In genomic region chr2:74921236-74921736, GRCh38 we compare ENCODE assay signal across 28 cellular contexts. TPM values are rescaled to one million over a fixed set of nuclear protein-coding genes. Genes with fewer than 3 reads are reported as not detected.
DNase-seq lines count a peak whose midpoint lies in the region; ATAC-seq, FAIRE-seq and TF ChIP-seq lines count a peak whose summit lies in the region.
"Had no signal": no experiment of that assay in that cellular context is flagged by ENCODE, and none has a peak within 500 bp of the region (broad histone marks: within the 10 kb centered on the region; RNA-seq: fewer than 3 reads in every experiment).

No MANE protein-coding gene starts in this region.

- H3K4me1 ChIP-seq in Loucy (ENCODE audit: insufficient read depth, low read length, poor library complexity, severe bottlenecking) (peaks cover 18% of the 10 kb centered on the region), K562 (replicated peaks in 1 of 2; ENCODE audit: control insufficient read depth in 2 of 2, insufficient read depth in 2 of 2, low read length in 2 of 2) (peaks cover 4 to 6% of the 10 kb centered on the region in 2 experiments; a peak in 2 of 5 replicates), trophoblast cell (ENCODE audit: control insufficient read depth in 1 of 2, insufficient read depth in 2 of 2, low read length in 2 of 2) (peaks cover 12 to 14% of the 10 kb centered on the region in 2 experiments)
- H3K4me1 ChIP-seq: foreskin keratinocyte had no signal

- intact Hi-C loops in K562 (cut with micrococcal nuclease): loop anchor here (2.0 to 5.0 kb wide), 3 partner anchors 62 to 484 kb away; no protein-coding TSS in a partner anchor

- H4K91ac ChIP-seq in trophoblast cell (ENCODE audit: low read depth, low read length): peak overlapping the region; percentile 48

- TF ChIP-seq RAD21 in K562 (CRISPR knock-in tag; conservative IDR thresholded peaks at IDR 0.05 in 1 of 2, IDR thresholded peaks at IDR 0.05 in 1 of 2): no peak

- H3K79me2 ChIP-seq in Loucy (ENCODE audit: insufficient read depth, low read length) (no peaks in the 10 kb centered on the region), K562 (ENCODE audit: control insufficient read depth, insufficient read depth, low read length) (no peaks in the 10 kb centered on the region), trophoblast cell (ENCODE audit: control insufficient read depth, insufficient read depth, low read length, poor library complexity) (peaks cover 2% of the 10 kb centered on the region)
- H3K79me2 ChIP-seq: hepatocyte had no signal

- BruUV-seq in K562 (replicated peaks; lab: Mats Ljungman, UMichigan): no TSS peak

- no peak overlapping the region for H2BK120ac ChIP-seq in trophoblast cell (ENCODE audit: insufficient read depth, low read length, poor library complexity)

- H3K9me2 ChIP-seq in Loucy (replicated peaks; ENCODE audit: low read depth, low read length): no peaks in the 10 kb centered on the region

- no peak for FAIRE-seq in K562 (lab: Jason Lieb, UNC)

- no peak overlapping the region for H3K14ac ChIP-seq in trophoblast cell (ENCODE audit: low read length)

- ATAC-seq in K562: peak; percentile 15; the same call in 1 of the 3 replicates
- no peak for ATAC-seq in activated CD4-positive, CD25-positive, alpha-beta regulatory T cell treated with anti-CD3 and anti-CD28 coated beads, Interleukin-2, amount 50 U/mL, for 24 hours
- ATAC-seq: activated naive CD8-positive, alpha-beta T cell treated with anti-CD3 and anti-CD28 coated beads, Interleukin-2, amount 50 U/mL, for 24 hours; activated T-cell treated with anti-CD3 and anti-CD28 coated beads, Interleukin-2, amount 50 U/mL, for 72 hours; effector memory CD8-positive, alpha-beta T cell; foreskin keratinocyte; lower lobe of right lung; naive thymus-derived CD8-positive, alpha-beta T cell; stimulated activated effector memory CD8-positive, alpha-beta T cell treated with anti-CD3 and anti-CD28 coated beads, Interleukin-12 subunit alpha, Interleukin-12 subunit beta, amount 100 ng/mL, for 72 hours had no signal

- no peak overlapping the region for H4K12ac ChIP-seq in trophoblast cell (ENCODE audit: low read depth, low read length)

- no peak overlapping the region for H3K23ac ChIP-seq in trophoblast cell (ENCODE audit: low read length)

- no peaks in the 10 kb centered on the region for H3K9me1 ChIP-seq in K562 (ENCODE audit: control insufficient read depth, insufficient read depth, low read length)

- no peak overlapping the region for H3K4me2 ChIP-seq in Loucy (ENCODE audit: low read depth, low read length, poor library complexity, severe bottlenecking)
- H3K4me2 ChIP-seq in K562 (ENCODE audit: insufficient read depth, low read length): no peak overlapping the region
- H3K4me2 ChIP-seq in trophoblast cell (ENCODE audit: low read length): no peak overlapping the region
- H3K4me2 ChIP-seq: hepatocyte had no signal

- no peak overlapping the region for H2BK5ac ChIP-seq in trophoblast cell (ENCODE audit: low read depth, low read length, poor library complexity)

- H4K20me1 ChIP-seq in Loucy (ENCODE audit: insufficient read depth, low read length, poor library complexity, severe bottlenecking) (no peaks in the 10 kb centered on the region), K562 (replicated peaks; ENCODE audit: control insufficient read depth, insufficient read depth, low read length) (no peaks in the 10 kb centered on the region)

- H3K9me3 ChIP-seq in Loucy (ENCODE audit: insufficient read depth, low read depth, low read length) (no peaks in the 10 kb centered on the region), K562 (replicated peaks; ENCODE audit: control insufficient read depth, insufficient read depth, low read depth, low read length) (no peaks in the 10 kb centered on the region), trophoblast cell (ENCODE audit: insufficient read depth, low read depth, low read length) (peaks cover 1% of the 10 kb centered on the region)
- H3K9me3 ChIP-seq: lower lobe of right lung, upper lobe of left lung had no signal

- H3K27me3 ChIP-seq in Loucy (ENCODE audit: insufficient read depth, low read length, poor library complexity, severe bottlenecking) (no peaks in the 10 kb centered on the region), K562 (ENCODE audit: control insufficient read depth in 2 of 2, insufficient read depth in 2 of 2, low read length in 2 of 2) (peaks cover 3 to 33% of the 10 kb centered on the region in 2 experiments; a peak in 4 of 5 replicates), trophoblast cell (ENCODE audit: insufficient read depth, low read length) (no peaks in the 10 kb centered on the region)
- H3K27me3 ChIP-seq: foreskin keratinocyte, hepatocyte, upper lobe of left lung had no signal

- POLR2A ChIA-PET in K562 (lab: Yijun Ruan, JAX): interaction anchor here (0.5 kb wide), 1 partner anchor 423 kb away, joined by 3 read pairs; no protein-coding TSS in a partner anchor

- in situ Hi-C loops in K562 (cut with MboI): no loop called here

- no peak overlapping the region for H4K8ac ChIP-seq in trophoblast cell (ENCODE audit: low read depth, low read length)

- H2BK12ac ChIP-seq in trophoblast cell (ENCODE audit: low read length): no peak overlapping the region

- no peak for TF ChIP-seq POLR2A in K562 (conservative IDR thresholded peaks at IDR 0.05)

- no peak overlapping the region for H3K4ac ChIP-seq in trophoblast cell (ENCODE audit: low read depth, low read length)

- H3K79me1 ChIP-seq in trophoblast cell (ENCODE audit: low read length): peaks cover 7% of the 10 kb centered on the region

- DNase-seq in DMS 273 (lab: John Stamatoyannopoulos, UW; ENCODE audit: unreplicated experiment) (peak; percentile 27), DMS 273 treated with DMSO at 0.1 percent for 48 hours (lab: John Stamatoyannopoulos, UW) (no peak), K562 (ENCODE audit: extremely low read depth in 1 of 4, low spot score in 3 of 4) (no peak), trophoblast cell (no peak), HPDE6-E6E7 (ENCODE audit: extremely low spot score) (no peak), hepatic stellate cell (ENCODE audit: low spot score) (no peak)
- DNase-seq: activated B cell treated with CpG ODN at 0.5 μM for 24 hours; activated CD4-positive, alpha-beta T cell treated with anti-CD3 and anti-CD28 coated beads, Interleukin-2, amount 50 U/mL, for 4 hours; activated naive CD8-positive, alpha-beta T cell treated with anti-CD3 and anti-CD28 coated beads, Interleukin-2, amount 50 U/mL, for 24 hours; activated T-cell treated with anti-CD3 and anti-CD28 coated beads, Interleukin-2, amount 50 U/mL, for 72 hours; central memory CD4-positive, alpha-beta T cell; COR-L47; DMS79 treated with DMSO at 0.1 percent for 48 hours; effector memory CD8-positive, alpha-beta T cell; foreskin keratinocyte; GM23248; Karpas-422; lower lobe of right lung; naive thymus-derived CD8-positive, alpha-beta T cell; NCI-H1092 treated with DMSO at 0.1 percent for 48 hours; NCI-H187; upper lobe of left lung had no signal

- H3K9ac ChIP-seq in Loucy (ENCODE audit: low read depth, low read length, poor library complexity, severe bottlenecking) (no peak overlapping the region), K562 (ENCODE audit: insufficient read depth in 1 of 2, low read depth in 2 of 2, low read length in 2 of 2) (no peak overlapping the region), trophoblast cell (ENCODE audit: low read length) (no peak overlapping the region)
- H3K9ac ChIP-seq: GM23248 had no signal

- H3K4me3 ChIP-seq in Loucy (ENCODE audit: low read length, poor library complexity, severe bottlenecking) (no peak overlapping the region), K562 (no peak overlapping the region), trophoblast cell (ENCODE audit: low read depth, low read length) (no peak overlapping the region)
- H3K4me3 ChIP-seq: GM23248, hepatocyte, lower lobe of right lung, upper lobe of left lung had no signal

- no peak overlapping the region for H3K27ac ChIP-seq in K562 (ENCODE audit: extremely low read depth, low read depth, low read length)
- no peak overlapping the region for H3K27ac ChIP-seq in trophoblast cell (ENCODE audit: low read depth, low read length)
- H3K27ac ChIP-seq: 22Rv1, C4-2B, foreskin keratinocyte, GM23248, hepatocyte, lower lobe of right lung, upper lobe of left lung had no signal

- H3K36me3 ChIP-seq in Loucy (ENCODE audit: insufficient read depth, low read length) (no peaks in the 10 kb centered on the region), K562 (ENCODE audit: control insufficient read depth, insufficient read depth, low read length) (no peaks in the 10 kb centered on the region), trophoblast cell (ENCODE audit: control insufficient read depth in 1 of 2, insufficient read depth in 2 of 2, low read length in 2 of 2) (no peaks in the 10 kb centered on the region)
- H3K36me3 ChIP-seq: lower lobe of right lung, upper lobe of left lung had no signal

- WGBS in K562 (ENCODE audit: insufficient coverage, low coverage, missing lambda C conversion rate): 5% methylated on average over 2 of the region's 2 CpGs
- WGBS in trophoblast cell (ENCODE audit: extremely low coverage, insufficient coverage, insufficient read length): no CpG with 5 or more reads among the region's 2 CpGs

- H2AK5ac ChIP-seq in trophoblast cell (ENCODE audit: low read length): peak overlapping the region; percentile 51

- TF ChIP-seq CTCF in Loucy (conservative IDR thresholded peaks at IDR 0.05; ENCODE audit: low read length) (0 out of 2 replicates have a peak, but pooled peaks have one; percentile 19), K562 (IDR thresholded peaks at IDR 0.05 in 2 of 3, conservative IDR thresholded peaks at IDR 0.05 in 1 of 3; ENCODE audit: insufficient read depth in 2 of 3, low read depth in 1 of 3, low read length in 3 of 3) (0 out of 6 replicates have a peak, but pooled peaks of 1 of the 3 experiments have one; percentile 2)

- no peaks in the 10 kb centered on the region for H3F3A ChIP-seq in Loucy (ENCODE audit: low read depth)

- H3K18ac ChIP-seq in trophoblast cell (ENCODE audit: low read length): no peak overlapping the region

- CTCF ChIA-PET in K562 (lab: Yijun Ruan, JAX; ENCODE audit: low intra/inter-chr PET ratio): no interaction called here

- no peak for TF ChIP-seq EP300 in K562 (IDR thresholded peaks at IDR 0.05; ENCODE audit: low read length)

- no peak overlapping the region for H2AFZ ChIP-seq in Loucy (ENCODE audit: low read length)
- no peak overlapping the region for H2AFZ ChIP-seq in K562 (ENCODE audit: low read depth, low read length)
- H2AFZ ChIP-seq in trophoblast cell (ENCODE audit: insufficient read depth, low read length, poor library complexity): no peak overlapping the region
- H2AFZ ChIP-seq: GM23248, hepatocyte had no signal

RNA-seq across cellular contexts. Expression of gene POLE4, which starts 37.2 kb away (rescaled TPM):
- total RNA-seq in K562 (2011; cell fraction: chromatin; rRNA removed; ENCODE audit: low replicate concordance): 11.4 and 20.9 TPM in 2 replicates
- 8.0 and 10.5 TPM in 2 replicates for total RNA-seq in K562 (2011; cell fraction: nucleolus; rRNA removed)
- 19.5 and 32.4 TPM in 2 replicates for total RNA-seq in K562 (2011; cell fraction: nucleoplasm; rRNA removed)
- total RNA-seq in K562 (2014; rRNA removed): 58.0 and 59.3 TPM in 2 replicates
- 57.3 and 57.5 TPM in 2 replicates for total RNA-seq in K562 (2014; rRNA removed; fragmentation: Illumina TruSeq; extraction: Trizol)
- total RNA-seq in K562 (2015; rRNA removed; fragmentation: Illumina TruSeq; extraction: Trizol): 53.2 and 55.1 TPM in 2 replicates
- 70.0 and 84.1 TPM in 2 replicates for total RNA-seq in K562 (2021)
- 37.6 and 73.7 TPM in 2 replicates for polyA plus RNA-seq in K562 (2011; rRNA removed)
- polyA plus RNA-seq in K562 (2011; cell fraction: cytosol; rRNA removed): 15.2 and 19.0 TPM in 2 replicates
- 11.7 and 13.1 TPM in 2 replicates for polyA plus RNA-seq in K562 (2011; cell fraction: nucleus; rRNA removed)
- 37.9 and 80.1 TPM in 2 replicates for polyA plus RNA-seq in K562 (2012)
- 26.7 and 30.9 TPM in 2 replicates for polyA plus RNA-seq in K562 (2014; fragmentation: Illumina TruSeq; extraction: Trizol)
- 10 to 100 TPM; 25.7 to 33.2 TPM for polyA plus RNA-seq in K562 (2014; fragmentation: Nextera tagmentation; extraction: Ambion mirVana)
- polyA plus RNA-seq in K562 (2014; rRNA removed): 58.9 and 70.2 TPM in 2 replicates
- 4.4 and 9.5 TPM in 2 replicates for polyA minus RNA-seq in K562 (2011; rRNA and poly(A)+ RNA removed)
- polyA minus RNA-seq in K562 (2011; cell fraction: cytosol; rRNA and poly(A)+ RNA removed): 9.3 and 12.3 TPM in 2 replicates
- polyA minus RNA-seq in K562 (2011; cell fraction: nucleus; rRNA and poly(A)+ RNA removed): 9.0 and 15.3 TPM in 2 replicates
- 13.3 and 14.5 TPM in 2 replicates for polyA plus RNA-seq in trophoblast cell (2013)
